ENCODE assay signal across 12 cellular contexts in the genomic region with DNA sequence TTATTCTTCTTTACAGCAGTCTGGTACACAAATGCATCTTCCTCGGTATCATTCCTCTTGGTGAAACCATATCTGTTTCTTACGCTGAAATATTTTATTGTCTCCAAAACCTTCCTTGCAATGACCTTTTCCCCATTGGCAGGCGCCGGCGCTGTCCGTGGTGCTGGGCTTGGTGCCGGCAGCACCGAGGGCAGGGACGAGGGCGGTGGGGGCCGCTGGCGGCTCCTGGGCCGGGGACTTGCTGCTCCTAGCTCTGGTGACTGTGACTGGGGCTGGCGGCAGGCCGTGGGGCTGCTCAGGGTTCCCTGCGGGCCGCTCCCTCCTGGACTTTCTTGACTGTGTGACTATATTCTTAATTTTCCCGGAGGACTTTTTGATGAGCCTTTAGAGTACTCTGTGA.
DNase-seq lines count a peak whose midpoint lies in the region; ATAC-seq and TF ChIP-seq lines count a peak whose summit lies in the region.
"Had no signal": no experiment of that assay in that cellular context is flagged by ENCODE, and none has a peak within 500 bp of the region (broad histone marks: within the 10 kb centered on the region; RNA-seq: fewer than 3 reads in every experiment).

No MANE protein-coding gene starts in this region.

- H3K36me3 ChIP-seq in GM23248 (ENCODE audit: low read depth) (no peaks in the 10 kb centered on the region), heart right ventricle (no peaks in the 10 kb centered on the region)
- H3K36me3 ChIP-seq: spleen had no signal

- 9 to 14% methylated on average over 18 of the region's 18 CpGs for WGBS in GM23248 (ENCODE audit: low coverage in 1 of 2, low lambda C conversion rate in 2 of 2, missing lambda C conversion rate in 2 of 2), 2 experiments
- 13 to 15% methylated on average over 18 of the region's 18 CpGs for WGBS in heart right ventricle, 2 donors

- H3K27me3 ChIP-seq in GM23248 (replicated peaks; ENCODE audit: insufficient read depth) = no peaks in the 10 kb centered on the region
- H3K27me3 ChIP-seq in heart right ventricle = peaks cover 0 to 14% (median 0%) of the 10 kb centered on the region in 7 donors

- ATAC-seq in heart right ventricle = peak in 5 of 8 donors; percentile 46 to 65 (median 59)
- no peak for ATAC-seq in HG02870 (IDR thresholded peaks at IDR 0.05; ENCODE audit: unreplicated experiment)
- ATAC-seq in GM21381 (IDR thresholded peaks at IDR 0.05; ENCODE audit: unreplicated experiment) = no peak
- ATAC-seq: activated naive CD4-positive, alpha-beta T cell treated with anti-CD3 and anti-CD28 coated beads, Interleukin-2, amount 50 U/mL, for 72 hours had no signal

- H3K4me1 ChIP-seq in GM23248 (ENCODE audit: insufficient read depth) = no peaks in the 10 kb centered on the region
- no peaks in the 10 kb centered on the region for H3K4me1 ChIP-seq in heart right ventricle
- H3K4me1 ChIP-seq: Caco-2, spleen had no signal

- no peak overlapping the region for H3K9ac ChIP-seq in GM23248

- peak; percentile 50 for DNase-seq in GM23248
- peak; percentile 1 for DNase-seq in RKO (ENCODE audit: low spot score)
- peak; percentile 21 to 29 for DNase-seq in heart right ventricle
- peak in 6 of 10 donors; percentile 11 to 81 (median 52) for DNase-seq in posterior cingulate gyrus
- DNase-seq in NCI-H146 treated with DMSO at 0.1 percent for 48 hours (lab: John Stamatoyannopoulos, UW; ENCODE audit: unreplicated experiment) = no peak
- DNase-seq: NCI-H146; spleen; stimulated activated CD8-positive, alpha-beta memory T cell treated with anti-CD3 and anti-CD28 coated beads, Interleukin-4, amount 100 ng/mL, for 48 hours had no signal

- H3K4me3 ChIP-seq in GM23248 = no peak overlapping the region
- no peak overlapping the region for H3K4me3 ChIP-seq in heart right ventricle
- H3K4me3 ChIP-seq: spleen had no signal

- no peaks in the 10 kb centered on the region for H3F3A ChIP-seq in GM23248 (ENCODE audit: insufficient read depth)

- H2AFZ ChIP-seq in GM23248 = no peak overlapping the region

- no peak overlapping the region for H3K4me2 ChIP-seq in GM23248 (ENCODE audit: unreplicated experiment)

- no peaks in the 10 kb centered on the region for H4K20me1 ChIP-seq in GM23248 (ENCODE audit: insufficient read depth)

- no peak overlapping the region for H3K27ac ChIP-seq in GM23248
- H3K27ac ChIP-seq in heart right ventricle = no peak overlapping the region
- H3K27ac ChIP-seq: spleen had no signal

- TF ChIP-seq CTCF in heart right ventricle (IDR thresholded peaks at IDR 0.05) = no peak

- in situ Hi-C loops in GM23248 (cut with MboI) = no loop called here

- no peaks in the 10 kb centered on the region for H3K79me2 ChIP-seq in GM23248 (ENCODE audit: insufficient read depth)

- H3K9me2 ChIP-seq in GM23248 (ENCODE audit: insufficient read depth) = no peaks in the 10 kb centered on the region

- intact Hi-C loops in heart right ventricle (cut with DNase I) (no loop called here), posterior cingulate gyrus (cut with DNase I) (no loop called here)

- H3K9me3 ChIP-seq in GM23248 (ENCODE audit: low read depth) (no peaks in the 10 kb centered on the region), heart right ventricle (no peaks in the 10 kb centered on the region)
- H3K9me3 ChIP-seq: Caco-2, spleen had no signal

Comparison
In these comparisons a context has a peak if more than half of its experiments do, and no peak if none do; other contexts are left out.
1. ATAC-seq: peak in heart right ventricle (5 of 8); none in HG02870 (single experiment) and GM21381 (single experiment).